In the genomic region with DNA sequence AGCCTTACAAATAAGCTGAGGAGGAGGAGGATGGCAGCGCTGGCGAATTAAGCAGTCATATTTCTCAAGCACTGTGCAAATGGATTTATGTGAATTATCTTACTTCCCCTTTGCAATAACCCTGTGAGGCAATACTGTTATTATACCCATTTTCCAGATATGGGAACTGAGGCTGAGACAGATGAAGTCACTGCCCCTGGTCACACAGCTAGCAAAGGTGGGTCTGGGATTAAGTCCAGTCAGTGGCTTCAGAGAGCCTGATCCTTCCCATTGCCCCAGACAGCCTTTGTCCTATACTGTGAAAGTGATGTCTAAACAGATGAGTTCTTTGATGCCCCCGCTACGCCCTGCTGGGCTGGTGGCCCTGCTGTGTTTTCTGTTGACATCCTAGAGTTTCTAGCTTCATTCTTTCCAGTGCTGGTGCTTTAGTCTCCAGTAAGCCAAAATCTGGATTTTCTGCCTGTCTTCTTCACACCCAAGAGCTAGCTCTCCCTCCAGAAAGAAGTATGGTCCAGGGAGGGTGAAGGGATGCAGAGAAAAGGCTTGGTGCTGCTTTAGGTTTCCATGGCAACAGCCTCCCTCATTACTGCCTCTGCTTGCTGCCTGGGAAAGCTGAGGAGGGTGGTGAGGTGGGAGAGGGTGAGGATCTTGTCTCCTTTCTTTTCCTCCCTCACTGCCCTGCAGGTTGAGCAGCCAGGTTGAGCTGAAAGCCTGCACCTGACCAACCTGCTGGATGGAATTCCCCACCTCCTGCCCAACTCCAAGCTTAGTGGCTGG, we compare ENCODE assay signal across 32 cellular contexts. TPM values are rescaled to one million over a fixed set of nuclear protein-coding genes. Genes with fewer than 3 reads are reported as not detected.
"Had no signal": no experiment of that assay in that cellular context is flagged by ENCODE, and none has a peak within 500 bp of the region (broad histone marks: within the 10 kb centered on the region; RNA-seq: fewer than 3 reads in every experiment).

No MANE protein-coding gene starts in this region.

- H3K27me3 ChIP-seq: adrenal gland, body of pancreas, dorsolateral prefrontal cortex, vagina had no signal

- H3K36me3 ChIP-seq: adrenal gland, gastrocnemius medialis, left ventricle myocardium inferior, vagina, WERI-Rb-1 had no signal

- H3K4me3 ChIP-seq: adrenal gland, body of pancreas, coronary artery, dorsolateral prefrontal cortex, gastrocnemius medialis, left ventricle myocardium inferior, mucosa of descending colon, skin epidermis, vagina had no signal

- ATAC-seq: activated CD4-positive, CD25-positive, alpha-beta regulatory T cell treated with anti-CD3 and anti-CD28 coated beads, Interleukin-2, amount 50 U/mL, for 24 hours; body of pancreas; effector memory CD8-positive, alpha-beta T cell; gastrocnemius medialis; mucosa of descending colon; sciatic nerve; stimulated activated naive CD8-positive, alpha-beta T cell treated with anti-CD3 and anti-CD28 coated beads, Interleukin-15, Interleukin-2, amounts not matched to agents 100 U/mL and 50 U/mL, for 24 hours had no signal

- FAIRE-seq: islet of Langerhans had no signal

- H3K9me3 ChIP-seq: adrenal gland, body of pancreas, gastrocnemius medialis, left ventricle myocardium inferior, mucosa of descending colon, vagina had no signal

- H3K27ac ChIP-seq: adrenal gland, body of pancreas, coronary artery, gastrocnemius medialis, left ventricle myocardium inferior, skin epidermis, vagina, WERI-Rb-1 had no signal

- H3K4me1 ChIP-seq: adrenal gland, body of pancreas, gastrocnemius medialis, left ventricle myocardium inferior, vagina had no signal

- DNase-seq: activated CD4-positive, alpha-beta T cell treated with anti-CD3 and anti-CD28 coated beads for 48 hours; activated CD4-positive, alpha-beta T cell treated with anti-CD3 and anti-CD28 coated beads, Interleukin-2, amount 50 U/mL, for 48 hours; activated CD8-positive, alpha-beta memory T cell treated with anti-CD3 and anti-CD28 coated beads for 24 hours; activated effector memory CD4-positive, alpha-beta T cell treated with Interleukin-2 at 50 U/mL for 16 hours; activated naive CD4-positive, alpha-beta T cell treated with Interleukin-2 at 50 U/mL for 16 hours; adrenal gland; aorta; body of pancreas; dorsolateral prefrontal cortex; effector memory CD8-positive, alpha-beta T cell; erythroblast; gastrocnemius medialis; glutamatergic neuron; left ventricle myocardium inferior; mucosa of descending colon; stimulated activated CD4-positive, alpha-beta T cell treated with anti-CD3 and anti-CD28 coated beads, Interleukin-12 subunit alpha, Interleukin-12 subunit beta, amount 100 ng/mL, for 4 hours; stimulated activated CD4-positive, alpha-beta T cell treated with anti-CD3 and anti-CD28 coated beads, Interleukin-4, amount 100 ng/mL, for 1 hour; stimulated activated naive CD8-positive, alpha-beta T cell treated with anti-CD3 and anti-CD28 coated beads, Interleukin-15, Interleukin-2, amounts not matched to agents 100 U/mL and 50 U/mL, for 24 hours; WERI-Rb-1 had no signal

RNA-seq across cellular contexts. Expression of a gene that starts 30.7 kb away (rescaled TPM):
- total RNA-seq: sciatic nerve had no signal

RNA-seq across cellular contexts. Expression of a gene that starts 58.7 kb away (rescaled TPM):
- total RNA-seq: aorta; cardiac septum; gastrocnemius medialis; left ventricle myocardium inferior; lung microvascular endothelial cell; mesenteric fat pad; myocyte; natural killer cell treated with Interleukin-12 subunit alpha and Interleukin-12 subunit beta and Interleukin-15 and Interleukin-18, amount 100 ng/mL, for 72 hours; osteocyte; progenitor cell of endocrine pancreas; sciatic nerve had no signal
- polyA plus RNA-seq: aorta had no signal
